9 cellular contexts compared by ENCODE assay signal in the genomic region with DNA sequence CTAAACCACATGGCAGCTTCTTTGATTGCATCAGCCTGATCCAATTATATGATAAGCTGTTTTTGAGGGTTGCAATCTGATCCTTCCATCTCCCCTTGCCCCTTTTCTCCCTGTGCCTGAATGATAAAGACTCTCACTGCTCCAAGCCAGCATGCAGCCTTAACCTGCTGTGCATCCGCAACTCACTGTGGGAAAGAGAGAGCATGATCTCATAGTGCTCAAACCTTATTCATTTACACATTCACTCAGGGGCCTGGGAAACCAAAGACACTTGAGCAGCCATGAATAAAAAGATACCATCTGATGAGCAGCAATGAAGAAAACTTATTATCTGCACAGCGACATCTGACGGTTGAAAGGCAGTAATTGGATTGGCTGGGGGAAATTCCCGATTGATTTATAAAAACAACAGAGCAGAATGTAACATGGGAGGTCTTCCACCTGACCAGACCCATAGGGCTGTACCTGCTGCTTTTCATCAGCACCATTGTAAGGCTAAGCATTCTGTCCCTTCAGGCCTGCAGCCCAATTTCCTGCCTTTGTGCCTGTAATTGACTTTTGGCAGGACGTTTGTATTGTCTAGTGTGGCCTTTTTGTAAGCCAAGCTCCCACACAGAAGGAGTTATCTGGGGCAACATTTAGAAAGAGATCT.
DNase-seq lines count a peak whose midpoint lies in the region; ATAC-seq and TF ChIP-seq lines count a peak whose summit lies in the region.
"Had no signal": no experiment of that assay in that cellular context is flagged by ENCODE, and none has a peak within 500 bp of the region (broad histone marks: within the 10 kb centered on the region; RNA-seq: fewer than 3 reads in every experiment).

No MANE protein-coding gene starts in this region.

- no peaks in the 10 kb centered on the region for H3K9me3 Mint-ChIP-seq in activated T-cell treated with anti-CD3 and anti-CD28 coated beads, Interleukin-2, amount 50 U/mL, for 24 hours

- H3K27ac ChIP-seq in esophagus (ENCODE audit: low read depth in 2 of 2, low read length in 1 of 2) (peak overlapping the region; percentile 20 to 23), neural cell (ENCODE audit: low read length) (no peak overlapping the region)

- no peak overlapping the region for H3K4me3 ChIP-seq in GM12865 (ENCODE audit: low read depth, low read length)
- no peak overlapping the region for H3K4me3 ChIP-seq in esophagus (ENCODE audit: low read depth in 1 of 2, low read length in 2 of 2)
- H3K4me3 ChIP-seq in neural cell (ENCODE audit: low read length): no peak overlapping the region

- H3K4me1 ChIP-seq in esophagus (ENCODE audit: control insufficient read depth in 2 of 2, insufficient read depth in 2 of 2, low read length in 1 of 2): peaks cover 0 to 5% of the 10 kb centered on the region in 2 donors

- ATAC-seq in HG03095 (IDR thresholded peaks at IDR 0.05; ENCODE audit: unreplicated experiment): no peak

- H3K4me1 Mint-ChIP-seq in activated T-cell treated with anti-CD3 and anti-CD28 coated beads, Interleukin-2, amount 50 U/mL, for 24 hours (ENCODE audit: low read depth): no peaks in the 10 kb centered on the region

- WGBS in esophagus, 2 donors: 56 to 70% methylated on average over 5 of the region's 5 CpGs

- no peak overlapping the region for H3K27ac Mint-ChIP-seq in activated T-cell treated with anti-CD3 and anti-CD28 coated beads, Interleukin-2, amount 50 U/mL, for 24 hours

- peak overlapping the region; percentile 19 for H2AFZ ChIP-seq in neural cell (ENCODE audit: low read depth, low read length)

- DNase-seq in GM12865 (ENCODE audit: low read depth) (peak; percentile 50), NCI-H2227 treated with DMSO at 0.1 percent for 48 hours (lab: John Stamatoyannopoulos, UW) (peak; percentile 19), HuH-7.5 (ENCODE audit: low spot score) (no peak)
- DNase-seq in stimulated activated CD4-positive, alpha-beta T cell treated with anti-CD3 and anti-CD28 coated beads, Interleukin-4, amount 100 ng/mL, for 1 hour: no peak
- no peak for DNase-seq in activated T-cell treated with anti-CD3 and anti-CD28 coated beads, Interleukin-2, amount 50 U/mL, for 24 hours
- DNase-seq: MM.1S had no signal

- TF ChIP-seq EP300 in neural cell (conservative IDR thresholded peaks at IDR 0.05; ENCODE audit: poor library complexity, severe bottlenecking): no peak

- H3K27me3 ChIP-seq in esophagus (ENCODE audit: control insufficient read depth in 1 of 2, insufficient read depth in 2 of 2, low read length in 2 of 2) (no peaks in the 10 kb centered on the region), neural cell (ENCODE audit: insufficient read depth, low read depth, low read length) (peaks cover 5% of the 10 kb centered on the region)

- peaks cover 4% of the 10 kb centered on the region for H3K27me3 Mint-ChIP-seq in activated T-cell treated with anti-CD3 and anti-CD28 coated beads, Interleukin-2, amount 50 U/mL, for 24 hours

- TF ChIP-seq CTCF in GM12865 (IDR thresholded peaks at IDR 0.05; ENCODE audit: insufficient read depth, low read depth, low read length, missing control alignments): no peak
- TF ChIP-seq CTCF in neural cell (IDR thresholded peaks at IDR 0.05; ENCODE audit: poor library complexity, severe bottlenecking): peak; percentile 50

- no peaks in the 10 kb centered on the region for H3F3A ChIP-seq in neural cell (ENCODE audit: insufficient read depth, low read length, poor library complexity, severe bottlenecking)

- H3K36me3 Mint-ChIP-seq in activated T-cell treated with anti-CD3 and anti-CD28 coated beads, Interleukin-2, amount 50 U/mL, for 24 hours (ENCODE audit: low read depth): no peaks in the 10 kb centered on the region

- no peaks in the 10 kb centered on the region for H3K36me3 ChIP-seq in esophagus (ENCODE audit: control insufficient read depth in 2 of 2, insufficient read depth in 2 of 2, low read length in 1 of 2)
- no peaks in the 10 kb centered on the region for H3K36me3 ChIP-seq in neural cell (ENCODE audit: insufficient read depth, low read length)

- no peaks in the 10 kb centered on the region for H4K20me1 ChIP-seq in neural cell (ENCODE audit: insufficient read depth)

- no peak overlapping the region for H3K9ac ChIP-seq in neural cell (ENCODE audit: low read length)

- no peaks in the 10 kb centered on the region for H3K9me2 ChIP-seq in neural cell (ENCODE audit: insufficient read depth, low read length)

- H3K4me3 Mint-ChIP-seq in activated T-cell treated with anti-CD3 and anti-CD28 coated beads, Interleukin-2, amount 50 U/mL, for 24 hours: no peak overlapping the region

- no peak overlapping the region for H3K4me2 ChIP-seq in neural cell (ENCODE audit: low read length)

- no peaks in the 10 kb centered on the region for H3K9me3 ChIP-seq in esophagus (ENCODE audit: control insufficient read depth in 2 of 2, insufficient read depth in 1 of 2, low read depth in 1 of 2, low read length in 1 of 2)
- no peaks in the 10 kb centered on the region for H3K9me3 ChIP-seq in neural cell (ENCODE audit: low read length)

- no peak for TF ChIP-seq RAD21 in neural cell (conservative IDR thresholded peaks at IDR 0.05)

- H3K79me2 ChIP-seq in neural cell (replicated peaks; ENCODE audit: insufficient read depth, low read length): no peaks in the 10 kb centered on the region

TF ChIP-seq in neural cell, 6 proteins besides CTCF, POLR2A, EP300 and RAD21:
- TF ChIP-seq POLR2AphosphoS5 (IDR thresholded peaks at IDR 0.05) (no peak), EZH2 (IDR thresholded peaks at IDR 0.05; ENCODE audit: borderline replicate concordance, insufficient read depth, low read length, poor library complexity, severe bottlenecking) (no peak), SMC3 (conservative IDR thresholded peaks at IDR 0.05; ENCODE audit: poor library complexity) (peak; percentile 25), MXI1 (conservative IDR thresholded peaks at IDR 0.05; ENCODE audit: poor library complexity, severe bottlenecking) (no peak), REST (IDR thresholded peaks at IDR 0.05; ENCODE audit: borderline replicate concordance) (no peak), TAF1 (IDR thresholded peaks at IDR 0.05; ENCODE audit: low read depth) (no peak)

Comparison
In these comparisons a context has a peak if more than half of its experiments do, and no peak if none do; other contexts are left out.
1. DNase-seq: peak in GM12865 (single experiment) and NCI-H2227 treated with DMSO at 0.1 percent for 48 hours (single experiment); none in stimulated activated CD4-positive, alpha-beta T cell treated with anti-CD3 and anti-CD28 coated beads, Interleukin-4, amount 100 ng/mL, for 1 hour (single experiment), activated T-cell treated with anti-CD3 and anti-CD28 coated beads, Interleukin-2, amount 50 U/mL, for 24 hours (single experiment) and HuH-7.5 (single experiment).